In genomic region chr2:182077451-182078142, GRCh38 we compare ENCODE assay signal across 8 cellular contexts.
A peak's percentile ranks its signal among the peaks of the same experiment; 100 is the strongest.
DNase-seq lines count a peak whose midpoint lies in the region; ATAC-seq and TF ChIP-seq lines count a peak whose summit lies in the region.

No MANE protein-coding gene starts in this region.

- 48 to 61% (median 54%) methylated on average over 11 of the region's 11 CpGs for WGBS in psoas muscle, 3 donors

- TF ChIP-seq CTCF in AG10803 (conservative IDR thresholded peaks at IDR 0.05; ENCODE audit: low read length) (peak; percentile 72), GM13977 (IDR thresholded peaks at IDR 0.05; ENCODE audit: extremely low read depth, insufficient read depth, missing control alignments) (peak; percentile 70), psoas muscle (IDR thresholded peaks at IDR 0.05) (peak; percentile 66)

- peak; percentile 77 for DNase-seq in AG10803 (ENCODE audit: low read depth)
- peak; percentile 23 for DNase-seq in GM13977 (ENCODE audit: low spot score)
- DNase-seq in NCI-H2107 (lab: John Stamatoyannopoulos, UW): peak; percentile 63
- peak; percentile 17 for DNase-seq in UCSD-AML1 (lab: John Stamatoyannopoulos, UW; ENCODE audit: unreplicated experiment)
- DNase-seq in glomerular endothelial cell (ENCODE audit: extremely low read depth, low read depth, low spot score): peak; percentile 81
- DNase-seq in psoas muscle: no peak

- H3K27me3 ChIP-seq in psoas muscle (ENCODE audit: insufficient read depth in 3 of 3, low read length in 2 of 3): no peaks in the 10 kb centered on the region

- H3K4me3 ChIP-seq in AG10803 (ENCODE audit: low read length) (no peak overlapping the region), psoas muscle (no peak overlapping the region)

- H3K4me1 ChIP-seq in psoas muscle: no peaks in the 10 kb centered on the region

- ATAC-seq in HG03103 (IDR thresholded peaks at IDR 0.05; ENCODE audit: low read depth, unreplicated experiment) (peak; percentile 57), psoas muscle (peak; percentile 49 to 84 (median 65))
- no peak for ATAC-seq in activated CD4-positive, CD25-positive, alpha-beta regulatory T cell treated with anti-CD3 and anti-CD28 coated beads, Interleukin-2, amount 50 U/mL, for 24 hours

- H3K36me3 ChIP-seq in psoas muscle (ENCODE audit: insufficient read depth in 1 of 2, low read depth in 1 of 2): no peaks in the 10 kb centered on the region

- no peak overlapping the region for H3K27ac ChIP-seq in psoas muscle

- in situ Hi-C loops in GM13977 (cut with MboI; ENCODE audit: low pct_unique_long_range_greater_than_20kb, low sequenced_read_pairs, unreplicated experiment): loop anchor here (10.0 to 25.0 kb wide), 3 partner anchors 103 to 1015 kb away; no protein-coding TSS in a partner anchor

- intact Hi-C loops in psoas muscle (cut with DNase I): loop anchor here in 1 of 2 donors (5.0 kb wide), 2 partner anchors 110 to 335 kb away; no protein-coding TSS in a partner anchor

- no peaks in the 10 kb centered on the region for H3K9me3 ChIP-seq in psoas muscle

Comparison
In these comparisons a context has a peak if more than half of its experiments do, and no peak if none do; other contexts are left out.
1. DNase-seq: peak in AG10803 (single experiment), GM13977 (single experiment), NCI-H2107 (single experiment), UCSD-AML1 (single experiment) and glomerular endothelial cell (single experiment); none in psoas muscle (0 of 2).
2. ATAC-seq: peak in HG03103 (single experiment) and psoas muscle (4 of 4); none in activated CD4-positive, CD25-positive, alpha-beta regulatory T cell treated with anti-CD3 and anti-CD28 coated beads, Interleukin-2, amount 50 U/mL, for 24 hours (0 of 2).
3. Peak in every context shown above with its lines, with median percentiles within 50 percentile points of each other: CTCF ChIP-seq.